11 cellular contexts compared by ENCODE assay signal in the genomic region with DNA sequence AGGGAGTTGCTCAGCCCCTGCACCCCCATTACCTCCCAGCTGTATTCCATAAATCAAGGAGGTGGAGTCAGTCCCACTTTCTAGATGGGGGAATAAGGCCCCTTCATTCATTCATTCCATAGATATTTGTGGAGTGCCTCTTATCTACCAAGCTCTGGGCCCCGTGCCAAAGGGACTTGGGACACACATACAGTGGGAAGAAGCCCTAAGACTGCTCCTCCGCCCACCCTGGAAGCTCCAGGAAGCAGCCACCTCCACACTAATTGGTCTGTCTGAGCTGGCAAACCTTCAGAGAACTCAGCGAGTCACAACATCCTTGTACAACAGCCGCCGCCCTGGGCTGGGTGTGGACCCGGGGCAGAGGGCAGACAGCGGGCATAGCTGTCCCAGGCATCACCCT. TPM values are rescaled to one million over a fixed set of nuclear protein-coding genes. Genes with fewer than 3 reads are reported as not detected.
DNase-seq lines count a peak whose midpoint lies in the region; ATAC-seq and TF ChIP-seq lines count a peak whose summit lies in the region.
"Had no signal": no experiment of that assay in that cellular context is flagged by ENCODE, and none has a peak within 500 bp of the region (broad histone marks: within the 10 kb centered on the region; RNA-seq: fewer than 3 reads in every experiment).

No MANE protein-coding gene starts in this region.

- CTCF ChIA-PET in AG04449 (lab: Yijun Ruan, JAX), result interaction anchor here (0.8 to 1.7 kb wide), 5 partner anchors 11 to 126 kb away, joined by 3 to 5 read pairs (median 3); no protein-coding TSS in a partner anchor

- peak; percentile 87 for DNase-seq in AG04449 (ENCODE audit: low read depth, low spot score)
- peak; percentile 86 for DNase-seq in HT1080 (ENCODE audit: low read depth)
- DNase-seq in astrocyte of the hippocampus (ENCODE audit: low read depth, low spot score), result peak; percentile 96
- DNase-seq in left colon, result peak; percentile 83 to 88
- no peak for DNase-seq in NCI-H146 treated with DMSO at 0.1 percent for 48 hours (lab: John Stamatoyannopoulos, UW; ENCODE audit: unreplicated experiment)
- DNase-seq: CD8-positive, alpha-beta T cell had no signal

- no peak overlapping the region for H3K4me3 ChIP-seq in AG04449 (ENCODE audit: low read depth, low read length)
- H3K4me3 ChIP-seq: neural progenitor cell had no signal

- peak; percentile 97 for ATAC-seq in left colon
- no peak for ATAC-seq in GM21737 (IDR thresholded peaks at IDR 0.05; ENCODE audit: unreplicated experiment)
- ATAC-seq in GM18873 (IDR thresholded peaks at IDR 0.05; ENCODE audit: low FRiP score, unreplicated experiment), result no peak
- no peak for ATAC-seq in HG02588 (IDR thresholded peaks at IDR 0.05; ENCODE audit: unreplicated experiment)
- ATAC-seq: CD8-positive, alpha-beta T cell had no signal

- TF ChIP-seq CTCF in AG04449 (IDR thresholded peaks at IDR 0.05; ENCODE audit: insufficient read depth, low read length, missing control alignments), result no peak

- intact Hi-C loops in left colon (cut with DNase I, micrococcal nuclease), result no loop called here

- POLR2A ChIA-PET in AG04449 (lab: Yijun Ruan, JAX), result interaction anchor here (0.6 to 3.0 kb wide), 7 partner anchors 9 to 698 kb away, joined by 3 to 20 read pairs (median 5); no protein-coding TSS in a partner anchor

RNA-seq across cellular contexts. Expression of a gene that starts 6.4 kb away (rescaled TPM):
- total RNA-seq in HT1080 (2014; rRNA removed; shearing (Covaris generic)), result 0.10 TPM in 1 of 2 replicates, not detected in the other
- 1.8 and 2.0 TPM in 2 replicates for polyA plus RNA-seq in HT1080 (2015; cell fraction: cytosol; rRNA removed)
- polyA plus RNA-seq in HT1080 (2015; cell fraction: nucleus; rRNA removed), result 11.8 and 12.4 TPM in 2 replicates
- total RNA-seq in left colon, result not detected
- total RNA-seq: CD8-positive, alpha-beta T cell; OCI-LY7 had no signal

RNA-seq across cellular contexts. Expression of a gene that starts 22.7 kb away (rescaled TPM):
- total RNA-seq in HT1080 (2014; rRNA removed; shearing (Covaris generic)), result 0.05 TPM in 1 of 2 replicates, not detected in the other
- 0.16 TPM in 1 of 2 replicates, not detected in the other for polyA plus RNA-seq in HT1080 (2015; cell fraction: cytosol; rRNA removed)
- polyA plus RNA-seq in HT1080 (2015; cell fraction: nucleus; rRNA removed), result 0.14 and 0.37 TPM in 2 replicates
- 10 to 100 TPM in 1 of 2 donors, 1 to 10 TPM in 1; 4.8 to 10.2 TPM for total RNA-seq in left colon
- total RNA-seq: CD8-positive, alpha-beta T cell; OCI-LY7 had no signal

RNA-seq across cellular contexts. Expression of a gene that starts 40.0 kb away (rescaled TPM):
- not detected in 2 replicates for total RNA-seq in HT1080 (2014; rRNA removed; shearing (Covaris generic))
- not detected in 2 replicates for polyA plus RNA-seq in HT1080 (2015; cell fraction: cytosol; rRNA removed)
- polyA plus RNA-seq in HT1080 (2015; cell fraction: nucleus; rRNA removed), result 0.27 TPM in 1 of 2 replicates, not detected in the other
- under 1 TPM in 1 of 2 donors, not detected in 1; 0.46 TPM for total RNA-seq in left colon
- total RNA-seq: CD8-positive, alpha-beta T cell; OCI-LY7 had no signal
